Comparison of ENCODE assay signal across 8 cellular contexts in the genomic region with DNA sequence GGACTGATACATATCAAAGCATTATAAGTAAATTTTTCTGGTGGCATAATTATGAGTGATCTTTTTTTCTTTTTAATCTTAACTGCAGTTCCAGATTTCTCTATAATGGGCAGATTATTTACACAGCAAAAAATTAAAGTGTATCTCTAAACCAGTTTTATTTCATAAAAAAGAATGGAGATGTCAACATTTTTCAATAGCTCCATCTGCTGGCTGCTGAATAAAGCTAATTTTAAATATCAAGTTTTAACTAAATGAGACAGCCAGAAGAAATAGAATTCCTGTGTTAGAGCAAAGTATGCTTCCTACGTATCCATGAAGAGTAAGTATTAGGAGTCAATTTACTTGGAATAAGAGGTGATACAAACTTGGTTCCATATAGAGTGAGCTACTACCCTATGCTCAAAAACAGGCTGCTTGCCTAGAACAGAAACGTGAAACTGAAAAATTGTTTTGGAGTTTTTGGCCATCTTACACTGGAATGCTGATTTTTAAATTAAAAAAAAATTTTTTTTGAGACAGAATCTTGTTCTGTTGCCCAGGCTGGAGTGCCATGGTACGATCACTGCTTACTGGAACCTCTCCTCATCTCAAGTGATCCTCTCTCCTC. TPM values are rescaled to one million over a fixed set of nuclear protein-coding genes. Genes with fewer than 3 reads are reported as not detected.
DNase-seq lines count a peak whose midpoint lies in the region; ATAC-seq and TF ChIP-seq lines count a peak whose summit lies in the region.

No MANE protein-coding gene starts in this region.

- no peak overlapping the region for H3K23ac ChIP-seq in mesenchymal stem cell (ENCODE audit: low read length in 2 of 2)

- H3K4me1 Mint-ChIP-seq in brain, result peaks cover 11% of the 10 kb centered on the region

- H3K9me2 ChIP-seq in Loucy (replicated peaks; ENCODE audit: low read depth, low read length), result no peaks in the 10 kb centered on the region

- TF ChIP-seq CTCF in Loucy (conservative IDR thresholded peaks at IDR 0.05; ENCODE audit: low read length) (peak; percentile 80), brain (conservative IDR thresholded peaks at IDR 0.05) (peak; percentile 81 to 85)

- 75% methylated on average over 2 of the region's 3 CpGs for WGBS in mesenchymal stem cell
- 8 to 12% methylated on average over 3 of the region's 3 CpGs for WGBS in aorta, 2 donors

- no peak overlapping the region for H4K8ac ChIP-seq in mesenchymal stem cell (ENCODE audit: low read length)

- no peaks in the 10 kb centered on the region for H3K79me2 ChIP-seq in Loucy (ENCODE audit: insufficient read depth, low read length)

- H4K91ac ChIP-seq in mesenchymal stem cell (ENCODE audit: low read length), result no peak overlapping the region

- peaks cover 4 to 17% (median 13%) of the 10 kb centered on the region in 5 experiments for H3K9me3 Mint-ChIP-seq in brain

- no peak overlapping the region for H3K9ac ChIP-seq in Loucy (ENCODE audit: low read depth, low read length, poor library complexity, severe bottlenecking)
- H3K9ac ChIP-seq in mesenchymal stem cell (ENCODE audit: low read length), result no peak overlapping the region

- no peak overlapping the region for H2BK12ac ChIP-seq in mesenchymal stem cell (ENCODE audit: low read length in 2 of 2)

- no peaks in the 10 kb centered on the region for H3K79me1 ChIP-seq in mesenchymal stem cell (replicated peaks; ENCODE audit: low read length, poor library complexity, severe bottlenecking)

- H3K27me3 ChIP-seq in Loucy (ENCODE audit: insufficient read depth, low read length, poor library complexity, severe bottlenecking) (no peaks in the 10 kb centered on the region), mesenchymal stem cell (ENCODE audit: control insufficient read depth in 1 of 2, insufficient read depth in 1 of 2, low read length in 2 of 2) (no peaks in the 10 kb centered on the region), aorta (ENCODE audit: control insufficient read depth in 1 of 2, insufficient read depth in 2 of 2, low read length in 1 of 2) (no peaks in the 10 kb centered on the region)

- intact Hi-C loops in aorta (cut with DNase I), result loop anchor here in 1 of 2 donors (10.0 kb wide), 1 partner anchor 964 kb away; no protein-coding TSS in a partner anchor

- H3K36me3 ChIP-seq in Loucy (ENCODE audit: insufficient read depth, low read length), result no peaks in the 10 kb centered on the region
- H3K36me3 ChIP-seq in mesenchymal stem cell (ENCODE audit: control insufficient read depth in 1 of 2, insufficient read depth in 2 of 2, low read depth in 1 of 2, low read length in 2 of 2), result no peaks in the 10 kb centered on the region
- no peaks in the 10 kb centered on the region for H3K36me3 ChIP-seq in aorta (ENCODE audit: control insufficient read depth in 1 of 2, insufficient read depth in 2 of 2, low read length in 1 of 2)

- peaks cover 6% of the 10 kb centered on the region for H3K4me1 ChIP-seq in Loucy (ENCODE audit: insufficient read depth, low read length, poor library complexity, severe bottlenecking)
- peaks cover 2% of the 10 kb centered on the region for H3K4me1 ChIP-seq in mesenchymal stem cell (ENCODE audit: control insufficient read depth, insufficient read depth, low read depth, low read length)
- peaks cover 0 to 2% of the 10 kb centered on the region in 2 donors for H3K4me1 ChIP-seq in aorta (ENCODE audit: control insufficient read depth in 1 of 2, insufficient read depth in 2 of 2, low read length in 2 of 2)

- H3K9me3 ChIP-seq in Loucy (ENCODE audit: insufficient read depth, low read depth, low read length) (no peaks in the 10 kb centered on the region), mesenchymal stem cell (ENCODE audit: control insufficient read depth, low read length) (no peaks in the 10 kb centered on the region), aorta (ENCODE audit: control insufficient read depth, low read length) (no peaks in the 10 kb centered on the region)

- H3K14ac ChIP-seq in mesenchymal stem cell (ENCODE audit: low read length in 2 of 2), result no peak overlapping the region

- no peak overlapping the region for H3K18ac ChIP-seq in mesenchymal stem cell (ENCODE audit: low read depth in 1 of 2, low read length in 2 of 2)

- H3K4me3 Mint-ChIP-seq in brain, result no peak overlapping the region

- H2AFZ ChIP-seq in Loucy (ENCODE audit: low read length), result no peak overlapping the region
- H2AFZ ChIP-seq in mesenchymal stem cell (ENCODE audit: low read depth, low read length), result no peak overlapping the region

- no peak overlapping the region for H2BK5ac ChIP-seq in mesenchymal stem cell (ENCODE audit: low read depth, low read length, poor library complexity, severe bottlenecking)

- H3F3A ChIP-seq in Loucy (ENCODE audit: low read depth), result no peaks in the 10 kb centered on the region

- DNase-seq in DMS53 treated with DMSO at 0.1 percent for 48 hours (lab: John Stamatoyannopoulos, UW; ENCODE audit: unreplicated experiment) (peak; percentile 35), mesenchymal stem cell (peak; percentile 35), aorta (no peak), HK-2 (ENCODE audit: unreplicated experiment) (no peak)
- no peak for DNase-seq in activated CD4-positive, alpha-beta T cell treated with anti-CD3 and anti-CD28 coated beads, Interleukin-2, amount 50 U/mL, for 4 hours
- DNase-seq in activated naive CD4-positive, alpha-beta T cell (lab: John Stamatoyannopoulos, UW), result no peak

- H3K27ac ChIP-seq in mesenchymal stem cell (ENCODE audit: low read length, poor library complexity, severe bottlenecking) (no peak overlapping the region), aorta (ENCODE audit: low read depth in 1 of 2, low read length in 2 of 2) (no peak overlapping the region)

- H3K36me3 Mint-ChIP-seq in brain, result peaks cover 5% of the 10 kb centered on the region

- no peak overlapping the region for H3K27ac Mint-ChIP-seq in brain

- H2AK5ac ChIP-seq in mesenchymal stem cell (ENCODE audit: low read length, severe bottlenecking), result no peak overlapping the region

- H4K20me1 ChIP-seq in Loucy (ENCODE audit: insufficient read depth, low read length, poor library complexity, severe bottlenecking), result no peaks in the 10 kb centered on the region

- H3K27me3 Mint-ChIP-seq in brain, result peaks cover 7% of the 10 kb centered on the region

- H3K4me2 ChIP-seq in Loucy (ENCODE audit: low read depth, low read length, poor library complexity, severe bottlenecking) (no peak overlapping the region), mesenchymal stem cell (ENCODE audit: low read length, poor library complexity, severe bottlenecking) (no peak overlapping the region)

- ATAC-seq in aorta (ENCODE audit: low FRiP score), result no peak

- no peak overlapping the region for H3K4me3 ChIP-seq in Loucy (ENCODE audit: low read length, poor library complexity, severe bottlenecking)
- H3K4me3 ChIP-seq in mesenchymal stem cell (ENCODE audit: insufficient read depth in 1 of 2, low read depth in 1 of 2, low read length in 2 of 2), result no peak overlapping the region
- H3K4me3 ChIP-seq in aorta (ENCODE audit: low read length in 2 of 2), result no peak overlapping the region

- no peak overlapping the region for H3K4ac ChIP-seq in mesenchymal stem cell (ENCODE audit: low read depth in 1 of 2, low read length in 2 of 2)

- no peak overlapping the region for H2BK120ac ChIP-seq in mesenchymal stem cell (ENCODE audit: low read depth, low read length)

- H2BK15ac ChIP-seq in mesenchymal stem cell (ENCODE audit: low read depth, poor library complexity, severe bottlenecking), result no peak overlapping the region

RNA-seq across cellular contexts. Expression of a gene that starts 5.0 kb away (rescaled TPM):
- polyA plus RNA-seq in brain (ENCODE audit: insufficient read depth, low read depth, low replicate concordance), result 8.7 TPM
- 30.1 TPM for polyA plus RNA-seq in mesenchymal stem cell (2013, experiment 1 of 2)
- 27.3 TPM for polyA plus RNA-seq in mesenchymal stem cell (2013, experiment 2 of 2)
- total RNA-seq in aorta, result 10 to 100 TPM; 46.2 to 52.9 TPM
- 10 to 100 TPM in 1 of 2 donors, 1 to 10 TPM in 1; 9.5 to 12.5 TPM for polyA plus RNA-seq in aorta

RNA-seq across cellular contexts. Expression of a gene that starts 42.7 kb away (rescaled TPM):
- 12.0 TPM for polyA plus RNA-seq in brain (ENCODE audit: insufficient read depth, low read depth, low replicate concordance)
- polyA plus RNA-seq in mesenchymal stem cell (2013, experiment 1 of 2), result 57.8 TPM
- polyA plus RNA-seq in mesenchymal stem cell (2013, experiment 2 of 2), result 57.0 TPM
- total RNA-seq in aorta, result 100 to 1,000 TPM; 191 to 239 TPM
- polyA plus RNA-seq in aorta, result 100 to 1,000 TPM in 1 of 2 donors, 10 to 100 TPM in 1; 45.5 to 115 TPM

Comparison
In these comparisons a context has a peak if more than half of its experiments do, and no peak if none do; other contexts are left out.
1. DNase-seq: peak in DMS53 treated with DMSO at 0.1 percent for 48 hours (single experiment) and mesenchymal stem cell (single experiment); none in activated CD4-positive, alpha-beta T cell treated with anti-CD3 and anti-CD28 coated beads, Interleukin-2, amount 50 U/mL, for 4 hours (0 of 2), aorta (0 of 2), activated naive CD4-positive, alpha-beta T cell (0 of 4) and HK-2 (single experiment).